ENCODE assay signal across 14 cellular contexts in genomic region chr2:141348481-141348880, GRCh38.
"Had no signal": no experiment of that assay in that cellular context is flagged by ENCODE, and none has a peak within 500 bp of the region (broad histone marks: within the 10 kb centered on the region; RNA-seq: fewer than 3 reads in every experiment).

No MANE protein-coding gene starts in this region.

- DNase-seq: activated CD4-positive, alpha-beta memory T cell treated with anti-CD3 and anti-CD28 coated beads, Interleukin-2, amount 10 ng/mL, durations not matched to agents 7 days and 5 days; activated effector memory CD4-positive, alpha-beta T cell treated with anti-CD3 and anti-CD28 coated beads, Interleukin-2, amount 50 U/mL, for 16 hours; activated T-cell treated with anti-CD3 and anti-CD28 coated beads, Interleukin-2, amount 50 U/mL, for 48 hours; aorta; left ventricle myocardium inferior; naive thymus-derived CD4-positive, alpha-beta T cell; ovary; T-helper 17 cell; upper lobe of left lung; WERI-Rb-1 had no signal

- H3K4me3 ChIP-seq: cardiac muscle cell, hepatocyte, left ventricle myocardium inferior, ovary, upper lobe of left lung had no signal

- H3K36me3 ChIP-seq: cardiac muscle cell, left ventricle myocardium inferior, ovary, upper lobe of left lung, WERI-Rb-1 had no signal

- H3K9me3 ChIP-seq: left ventricle myocardium inferior, ovary, upper lobe of left lung had no signal

- H3K4me1 ChIP-seq: left ventricle myocardium inferior, upper lobe of left lung had no signal

- ATAC-seq: activated naive CD4-positive, alpha-beta T cell treated with anti-CD3 and anti-CD28 coated beads, Interleukin-2, amount 50 U/mL, for 72 hours; naive thymus-derived CD4-positive, alpha-beta T cell; sciatic nerve; T-helper 17 cell had no signal
